37 cellular contexts compared by ENCODE assay signal in the genomic region with DNA sequence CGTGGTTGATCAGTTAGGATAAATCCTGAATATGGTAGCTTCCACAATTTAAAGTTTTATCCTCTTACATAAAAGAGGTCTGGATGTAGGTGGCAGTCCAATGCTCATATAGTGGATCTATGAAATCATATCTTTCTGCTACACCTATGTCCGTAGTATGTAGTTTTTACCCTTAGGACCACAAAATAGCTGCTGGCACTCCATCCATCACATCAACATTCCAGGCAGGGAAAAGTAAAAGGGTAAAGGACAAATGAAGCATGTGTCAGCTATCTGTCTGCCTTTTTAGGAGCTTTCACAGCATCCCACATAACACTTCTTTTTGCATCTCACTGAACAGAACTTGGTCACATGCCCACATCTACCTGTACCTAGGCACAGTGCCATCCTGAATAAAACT.
"Had no signal": no experiment of that assay in that cellular context is flagged by ENCODE, and none has a peak within 500 bp of the region (broad histone marks: within the 10 kb centered on the region; RNA-seq: fewer than 3 reads in every experiment).

No MANE protein-coding gene starts in this region.

- H3K4me3 Mint-ChIP-seq: activated CD4-positive, alpha-beta memory T cell treated with anti-CD3 and anti-CD28 coated beads, Interleukin-2, amount 10 ng/mL, durations not matched to agents 7 days and 5 days; activated CD4-positive, alpha-beta T cell treated with anti-CD3 and anti-CD28 coated beads for 36 hours; activated CD4-positive, alpha-beta T cell treated with anti-CD3 and anti-CD28 coated beads, Interleukin-2, amount 10 ng/mL, durations not matched to agents 7 days and 5 days; activated CD8-positive, alpha-beta memory T cell treated with anti-CD3 and anti-CD28 coated beads, Interleukin-2, amount 10 ng/mL, durations not matched to agents 7 days and 5 days; activated CD8-positive, alpha-beta T cell treated with anti-CD3 and anti-CD28 coated beads, Interleukin-2, amount 10 ng/mL, durations not matched to agents 7 days and 5 days; activated naive CD4-positive, alpha-beta T cell treated with anti-CD3 and anti-CD28 coated beads, Interleukin-2, amount 10 ng/mL, durations not matched to agents 7 days and 5 days; activated naive CD4-positive, alpha-beta T cell treated with anti-CD3 and anti-CD28 coated beads, Interleukin-2, amount 50 U/mL, for 24 hours; activated naive CD8-positive, alpha-beta T cell; activated naive CD8-positive, alpha-beta T cell treated with anti-CD3 and anti-CD28 coated beads, Interleukin-2, amount 10 ng/mL, durations not matched to agents 7 days and 5 days; activated naive CD8-positive, alpha-beta T cell treated with anti-CD3 and anti-CD28 coated beads, Interleukin-2, amount 50 U/mL, for 24 hours; activated T-cell treated with anti-CD3 and anti-CD28 coated beads, Interleukin-2, amount 50 U/mL, for 24 hours; activated T-helper 17 cell treated with anti-CD3 and anti-CD28 coated beads, Interleukin-2, amount 50 U/mL, for 72 hours; brain; central memory CD8-positive, alpha-beta T cell; T-helper 1 cell treated with Interleukin-12 subunit alpha and Interleukin-12 subunit beta and Interleukin-4 antibody, amounts not matched to agents 30 μg/mL and 1 μg/mL, for 36 hours; T-helper 2 cell treated with Interferon-gamma antibody and Interleukin-4, amounts not matched to agents 5 μg/mL and 100 μg/mL, for 36 hours had no signal

- DNase-seq: activated CD4-positive, alpha-beta memory T cell treated with anti-CD3 and anti-CD28 coated beads, Interleukin-2, amount 10 ng/mL, durations not matched to agents 7 days and 5 days; activated CD4-positive, alpha-beta T cell treated with anti-CD3 and anti-CD28 coated beads for 1 hour; activated CD4-positive, alpha-beta T cell treated with anti-CD3 and anti-CD28 coated beads for 36 hours; activated CD4-positive, alpha-beta T cell treated with anti-CD3 and anti-CD28 coated beads for 48 hours; activated CD4-positive, alpha-beta T cell treated with anti-CD3 and anti-CD28 coated beads, Interleukin-2, amount 10 ng/mL, durations not matched to agents 7 days and 5 days; activated CD4-positive, alpha-beta T cell treated with anti-CD3 and anti-CD28 coated beads, Interleukin-2, amount 50 U/mL, for 48 hours; activated CD4-positive, CD25-positive, alpha-beta regulatory T cell; activated CD8-positive, alpha-beta memory T cell treated with anti-CD3 and anti-CD28 coated beads for 24 hours; activated CD8-positive, alpha-beta memory T cell treated with anti-CD3 and anti-CD28 coated beads, Interleukin-2, amount 10 ng/mL, durations not matched to agents 7 days and 5 days; activated CD8-positive, alpha-beta memory T cell treated with anti-CD3 and anti-CD28 coated beads, Interleukin-2, amount 50 U/mL, for 48 hours; activated CD8-positive, alpha-beta T cell treated with anti-CD3 and anti-CD28 coated beads, Interleukin-2, amount 10 ng/mL, durations not matched to agents 7 days and 5 days; activated effector memory CD4-positive, alpha-beta T cell treated with anti-CD3 and anti-CD28 coated beads, Interleukin-2, amount 50 U/mL, for 16 hours; activated gamma-delta T cell treated with Interleukin-2 at 50 U/mL for 16 hours; activated naive CD4-positive, alpha-beta T cell; activated naive CD4-positive, alpha-beta T cell treated with anti-CD3 and anti-CD28 coated beads, Interleukin-2, amount 10 ng/mL, durations not matched to agents 7 days and 5 days; activated naive CD8-positive, alpha-beta T cell treated with anti-CD3 and anti-CD28 coated beads, Interleukin-2, amount 10 ng/mL, durations not matched to agents 7 days and 5 days; activated naive CD8-positive, alpha-beta T cell treated with anti-CD3 and anti-CD28 coated beads, Interleukin-2, amount 50 U/mL, for 24 hours; activated T-cell treated with anti-CD3 and anti-CD28 coated beads, Interleukin-2, amount 50 U/mL, for 24 hours; activated T-cell treated with anti-CD3 and anti-CD28 coated beads, Interleukin-2, amount 50 U/mL, for 48 hours; amygdala; anterior cingulate cortex; caudate nucleus; cerebellar nuclear complex; T-helper 1 cell; T-helper 2 cell; T-helper 9 cell had no signal

- H3K27me3 ChIP-seq: ascending aorta, cardiac muscle cell had no signal

- H3K27me3 Mint-ChIP-seq: activated CD4-positive, alpha-beta T cell treated with anti-CD3 and anti-CD28 coated beads, Interleukin-2, amount 10 ng/mL, durations not matched to agents 7 days and 5 days; activated CD8-positive, alpha-beta memory T cell treated with anti-CD3 and anti-CD28 coated beads, Interleukin-2, amount 10 ng/mL, durations not matched to agents 7 days and 5 days; activated naive CD8-positive, alpha-beta T cell treated with anti-CD3 and anti-CD28 coated beads, Interleukin-2, amount 50 U/mL, for 24 hours had no signal

- H3K4me3 ChIP-seq: ascending aorta, cardiac muscle cell had no signal

- H3K9me3 Mint-ChIP-seq: central memory CD8-positive, alpha-beta T cell had no signal

- H3K36me3 ChIP-seq: ascending aorta, cardiac muscle cell had no signal

- H3K27ac Mint-ChIP-seq: activated CD4-positive, alpha-beta memory T cell treated with anti-CD3 and anti-CD28 coated beads, Interleukin-2, amount 10 ng/mL, durations not matched to agents 7 days and 5 days; activated CD4-positive, alpha-beta T cell treated with anti-CD3 and anti-CD28 coated beads for 36 hours; activated CD4-positive, alpha-beta T cell treated with anti-CD3 and anti-CD28 coated beads, Interleukin-2, amount 10 ng/mL, durations not matched to agents 7 days and 5 days; activated CD8-positive, alpha-beta memory T cell treated with anti-CD3 and anti-CD28 coated beads, Interleukin-2, amount 10 ng/mL, durations not matched to agents 7 days and 5 days; activated CD8-positive, alpha-beta T cell treated with anti-CD3 and anti-CD28 coated beads, Interleukin-2, amount 10 ng/mL, durations not matched to agents 7 days and 5 days; activated naive CD4-positive, alpha-beta T cell treated with anti-CD3 and anti-CD28 coated beads, Interleukin-2, amount 10 ng/mL, durations not matched to agents 7 days and 5 days; activated naive CD4-positive, alpha-beta T cell treated with anti-CD3 and anti-CD28 coated beads, Interleukin-2, amount 50 U/mL, for 24 hours; activated naive CD8-positive, alpha-beta T cell; activated naive CD8-positive, alpha-beta T cell treated with anti-CD3 and anti-CD28 coated beads, Interleukin-2, amount 10 ng/mL, durations not matched to agents 7 days and 5 days; activated naive CD8-positive, alpha-beta T cell treated with anti-CD3 and anti-CD28 coated beads, Interleukin-2, amount 50 U/mL, for 24 hours; activated T-cell treated with anti-CD3 and anti-CD28 coated beads, Interleukin-2, amount 50 U/mL, for 24 hours; activated T-helper 17 cell treated with anti-CD3 and anti-CD28 coated beads, Interleukin-2, amount 50 U/mL, for 72 hours; brain; T-helper 1 cell treated with Interleukin-12 subunit alpha and Interleukin-12 subunit beta and Interleukin-4 antibody, amounts not matched to agents 30 μg/mL and 1 μg/mL, for 36 hours; T-helper 2 cell treated with Interferon-gamma antibody and Interleukin-4, amounts not matched to agents 5 μg/mL and 100 μg/mL, for 36 hours had no signal

- H3K4me1 Mint-ChIP-seq: activated CD4-positive, alpha-beta memory T cell treated with anti-CD3 and anti-CD28 coated beads, Interleukin-2, amount 10 ng/mL, durations not matched to agents 7 days and 5 days; activated CD4-positive, alpha-beta T cell treated with anti-CD3 and anti-CD28 coated beads for 36 hours; activated CD4-positive, alpha-beta T cell treated with anti-CD3 and anti-CD28 coated beads, Interleukin-2, amount 10 ng/mL, durations not matched to agents 7 days and 5 days; activated CD8-positive, alpha-beta memory T cell treated with anti-CD3 and anti-CD28 coated beads, Interleukin-2, amount 10 ng/mL, durations not matched to agents 7 days and 5 days; activated naive CD4-positive, alpha-beta T cell treated with anti-CD3 and anti-CD28 coated beads, Interleukin-2, amount 10 ng/mL, durations not matched to agents 7 days and 5 days; activated naive CD4-positive, alpha-beta T cell treated with anti-CD3 and anti-CD28 coated beads, Interleukin-2, amount 50 U/mL, for 24 hours; activated naive CD8-positive, alpha-beta T cell treated with anti-CD3 and anti-CD28 coated beads, Interleukin-2, amount 10 ng/mL, durations not matched to agents 7 days and 5 days; activated naive CD8-positive, alpha-beta T cell treated with anti-CD3 and anti-CD28 coated beads, Interleukin-2, amount 50 U/mL, for 24 hours; activated T-helper 17 cell treated with anti-CD3 and anti-CD28 coated beads, Interleukin-2, amount 50 U/mL, for 72 hours; brain; central memory CD8-positive, alpha-beta T cell had no signal

- H3K36me3 Mint-ChIP-seq: activated CD8-positive, alpha-beta memory T cell treated with anti-CD3 and anti-CD28 coated beads, Interleukin-2, amount 10 ng/mL, durations not matched to agents 7 days and 5 days; activated naive CD4-positive, alpha-beta T cell treated with anti-CD3 and anti-CD28 coated beads, Interleukin-2, amount 10 ng/mL, durations not matched to agents 7 days and 5 days; activated naive CD4-positive, alpha-beta T cell treated with anti-CD3 and anti-CD28 coated beads, Interleukin-2, amount 50 U/mL, for 24 hours; activated naive CD8-positive, alpha-beta T cell; activated naive CD8-positive, alpha-beta T cell treated with anti-CD3 and anti-CD28 coated beads, Interleukin-2, amount 10 ng/mL, durations not matched to agents 7 days and 5 days had no signal

- H3K27ac ChIP-seq: ascending aorta, cardiac muscle cell, VCaP had no signal

- ATAC-seq: activated CD4-positive, alpha-beta T cell treated with anti-CD3 and anti-CD28 coated beads for 36 hours; activated CD4-positive, CD25-positive, alpha-beta regulatory T cell treated with anti-CD3 and anti-CD28 coated beads, Interleukin-2, amount 50 U/mL, for 24 hours; activated CD8-positive, alpha-beta memory T cell treated with anti-CD3 and anti-CD28 coated beads, Interleukin-2, amount 10 ng/mL, durations not matched to agents 7 days and 5 days; activated CD8-positive, alpha-beta T cell treated with anti-CD3 and anti-CD28 coated beads, Interleukin-2, amount 10 ng/mL, durations not matched to agents 7 days and 5 days; activated naive CD8-positive, alpha-beta T cell treated with anti-CD3 and anti-CD28 coated beads, Interleukin-2, amount 50 U/mL, for 24 hours; activated T-helper 17 cell treated with anti-CD3 and anti-CD28 coated beads, Interleukin-2, amount 50 U/mL, for 72 hours had no signal
